14 cellular contexts compared by ENCODE assay signal in genomic region chr2:66509326-66509811, GRCh38.
A peak's percentile ranks its signal among the peaks of the same experiment; 100 is the strongest.
DNase-seq lines count a peak whose midpoint lies in the region; ATAC-seq, FAIRE-seq and TF ChIP-seq lines count a peak whose summit lies in the region.
"Had no signal": no experiment of that assay in that cellular context is flagged by ENCODE, and none has a peak within 500 bp of the region (broad histone marks: within the 10 kb centered on the region; RNA-seq: fewer than 3 reads in every experiment).

No MANE protein-coding gene starts in this region.

- H3K4me1 ChIP-seq in hepatocyte (ENCODE audit: insufficient read depth) = peaks cover 30% of the 10 kb centered on the region
- H3K4me1 ChIP-seq in stomach smooth muscle (ENCODE audit: control insufficient read depth, insufficient read depth, low read length) = peaks cover 43% of the 10 kb centered on the region
- peaks cover 0 to 7% of the 10 kb centered on the region in 2 donors for H3K4me1 ChIP-seq in small intestine (ENCODE audit: control insufficient read depth in 2 of 2, insufficient read depth in 1 of 2, low read depth in 1 of 2, low read length in 1 of 2)
- H3K4me1 ChIP-seq: A549 had no signal

- peak overlapping the region in 1 of 2 donors; percentile 40 for H3K9ac ChIP-seq in stomach smooth muscle (ENCODE audit: low read length in 2 of 2)

- no peaks in the 10 kb centered on the region for H3K27me3 ChIP-seq in hepatocyte
- H3K27me3 ChIP-seq in stomach smooth muscle (ENCODE audit: control insufficient read depth in 1 of 2, insufficient read depth in 2 of 2, low read length in 2 of 2) = no peaks in the 10 kb centered on the region
- no peaks in the 10 kb centered on the region for H3K27me3 ChIP-seq in small intestine (ENCODE audit: control insufficient read depth in 2 of 2, insufficient read depth in 2 of 2, low read length in 2 of 2)

- H3K4me3 ChIP-seq in hepatocyte (no peak overlapping the region), stomach smooth muscle (ENCODE audit: low read length in 2 of 2) (peak overlapping the region in 1 of 2 donors; percentile 38), small intestine (ENCODE audit: low read depth in 1 of 2, low read length in 2 of 2) (no peak overlapping the region)
- H3K4me3 ChIP-seq: A549, K562 had no signal

- H3K27ac ChIP-seq in hepatocyte (peak overlapping the region; percentile 45), stomach smooth muscle (ENCODE audit: low read length) (peak overlapping the region; percentile 75), small intestine (ENCODE audit: low read depth in 1 of 2, low read length in 1 of 2) (no peak overlapping the region)
- H3K27ac ChIP-seq: A549 had no signal

- 37% methylated on average over 1 of the region's 1 CpG for WGBS in hepatocyte (ENCODE audit: low lambda C conversion rate, missing lambda C conversion rate)
- WGBS in small intestine, 3 donors = 83 to 87% (median 85%) methylated on average over 1 of the region's 1 CpG

- H3K36me3 ChIP-seq in hepatocyte (replicated peaks; ENCODE audit: insufficient read depth, low read depth) (no peaks in the 10 kb centered on the region), stomach smooth muscle (ENCODE audit: control insufficient read depth in 2 of 2, insufficient read depth in 2 of 2, low read length in 2 of 2) (peaks cover 0 to 6% of the 10 kb centered on the region in 2 donors), small intestine (ENCODE audit: control insufficient read depth in 2 of 2, insufficient read depth in 2 of 2, low read length in 2 of 2) (no peaks in the 10 kb centered on the region)

- no peak overlapping the region for H3K27ac Mint-ChIP-seq in WTC11
- no peak overlapping the region for H3K27ac Mint-ChIP-seq in stimulated activated naive B cell treated with anti-CD40 and anti-IgM and Interleukin-4, amounts not matched to agents 10 μg/mL and 1 μg/mL and 100 μg/mL, for 72 hours
- H3K27ac Mint-ChIP-seq: activated CD8-positive, alpha-beta T cell treated with anti-CD3 and anti-CD28 coated beads, Interleukin-2, amount 10 ng/mL, durations not matched to agents 7 days and 5 days; activated naive CD4-positive, alpha-beta T cell treated with anti-CD3 and anti-CD28 coated beads, Interleukin-2, amount 10 ng/mL, durations not matched to agents 7 days and 5 days; T-cell had no signal

- H3K4me2 ChIP-seq in hepatocyte = peak overlapping the region; percentile 68
- H3K4me2 ChIP-seq: A549 had no signal

- peak in 2 of 3 experiments; percentile 21 to 57 for DNase-seq in NCI-H1417 (lab: John Stamatoyannopoulos, UW)
- DNase-seq in NCI-H1417 treated with DMSO at 0.1 percent for 48 hours (lab: John Stamatoyannopoulos, UW) = no peak
- DNase-seq in WTC11 (ENCODE audit: low spot score) = no peak
- no peak for DNase-seq in hepatocyte (ENCODE audit: low spot score)
- no peak for DNase-seq in small intestine
- no peak for DNase-seq in SKM-1 (lab: John Stamatoyannopoulos, UW; ENCODE audit: unreplicated experiment)
- no peak for DNase-seq in stimulated activated naive B cell treated with anti-CD40 and anti-IgM and Interleukin-4, amounts not matched to agents 10 μg/mL and 1 μg/mL and 100 μg/mL, for 72 hours
- DNase-seq: activated CD8-positive, alpha-beta T cell treated with anti-CD3 and anti-CD28 coated beads, Interleukin-2, amount 10 ng/mL, durations not matched to agents 7 days and 5 days; activated naive CD4-positive, alpha-beta T cell treated with anti-CD3 and anti-CD28 coated beads, Interleukin-2, amount 10 ng/mL, durations not matched to agents 7 days and 5 days; effector CD8-positive, alpha-beta T cell; T-cell had no signal

- H3K4me3 Mint-ChIP-seq in WTC11 = 0 out of 2 replicates have a peak overlapping the region, but pooled peaks have one; percentile 3
- no peak overlapping the region for H3K4me3 Mint-ChIP-seq in stimulated activated naive B cell treated with anti-CD40 and anti-IgM and Interleukin-4, amounts not matched to agents 10 μg/mL and 1 μg/mL and 100 μg/mL, for 72 hours
- H3K4me3 Mint-ChIP-seq: activated CD8-positive, alpha-beta T cell treated with anti-CD3 and anti-CD28 coated beads, Interleukin-2, amount 10 ng/mL, durations not matched to agents 7 days and 5 days; activated naive CD4-positive, alpha-beta T cell treated with anti-CD3 and anti-CD28 coated beads, Interleukin-2, amount 10 ng/mL, durations not matched to agents 7 days and 5 days; T-cell had no signal

- no peaks in the 10 kb centered on the region for H3K9me3 Mint-ChIP-seq in WTC11
- no peaks in the 10 kb centered on the region for H3K9me3 Mint-ChIP-seq in stimulated activated naive B cell treated with anti-CD40 and anti-IgM and Interleukin-4, amounts not matched to agents 10 μg/mL and 1 μg/mL and 100 μg/mL, for 72 hours
- H3K9me3 Mint-ChIP-seq: activated naive CD4-positive, alpha-beta T cell treated with anti-CD3 and anti-CD28 coated beads, Interleukin-2, amount 10 ng/mL, durations not matched to agents 7 days and 5 days had no signal

- no peak for FAIRE-seq in small intestine (lab: Jason Lieb, UNC)
- FAIRE-seq: A549, K562 had no signal

- TF ChIP-seq CTCF in WTC11 (IDR thresholded peaks at IDR 0.05) = no peak
- TF ChIP-seq CTCF in hepatocyte (IDR thresholded peaks at IDR 0.05; ENCODE audit: poor library complexity) = no peak

- no peaks in the 10 kb centered on the region for H3K9me3 ChIP-seq in hepatocyte (ENCODE audit: low read depth)
- no peaks in the 10 kb centered on the region for H3K9me3 ChIP-seq in stomach smooth muscle (ENCODE audit: control insufficient read depth in 2 of 2, low read length in 2 of 2)
- H3K9me3 ChIP-seq in small intestine (ENCODE audit: control insufficient read depth, low read depth) = no peaks in the 10 kb centered on the region
- H3K9me3 ChIP-seq: A549 had no signal

- ATAC-seq in WTC11 = no peak
- no peak for ATAC-seq in stimulated activated naive B cell treated with anti-CD40 and anti-IgM and Interleukin-4, amounts not matched to agents 10 μg/mL and 1 μg/mL and 100 μg/mL, for 72 hours (replicated peaks)
- ATAC-seq: A549; activated CD8-positive, alpha-beta T cell treated with anti-CD3 and anti-CD28 coated beads, Interleukin-2, amount 10 ng/mL, durations not matched to agents 7 days and 5 days; K562; T-cell had no signal

- no peaks in the 10 kb centered on the region for H3K36me3 Mint-ChIP-seq in WTC11
- no peaks in the 10 kb centered on the region for H3K36me3 Mint-ChIP-seq in stimulated activated naive B cell treated with anti-CD40 and anti-IgM and Interleukin-4, amounts not matched to agents 10 μg/mL and 1 μg/mL and 100 μg/mL, for 72 hours
- H3K36me3 Mint-ChIP-seq: activated naive CD4-positive, alpha-beta T cell treated with anti-CD3 and anti-CD28 coated beads, Interleukin-2, amount 10 ng/mL, durations not matched to agents 7 days and 5 days; T-cell had no signal

- CTCF ChIA-PET in WTC11 (lab: Charles Lee) = no interaction called here

- peaks cover 16% of the 10 kb centered on the region for H4K20me1 ChIP-seq in hepatocyte (ENCODE audit: insufficient read depth, poor library complexity, severe bottlenecking)

- H3K79me2 ChIP-seq in hepatocyte = peaks cover 40% of the 10 kb centered on the region

- H3K9me2 ChIP-seq in hepatocyte (replicated peaks; ENCODE audit: insufficient read depth) = no peaks in the 10 kb centered on the region

- peaks cover 4% of the 10 kb centered on the region; the same call in 1 of the 2 replicates for H3K27me3 Mint-ChIP-seq in WTC11 (ENCODE audit: low read depth)
- peaks cover 0 to 5% of the 10 kb centered on the region in 2 donors for H3K27me3 Mint-ChIP-seq in stimulated activated naive B cell treated with anti-CD40 and anti-IgM and Interleukin-4, amounts not matched to agents 10 μg/mL and 1 μg/mL and 100 μg/mL, for 72 hours
- H3K27me3 Mint-ChIP-seq: activated naive CD4-positive, alpha-beta T cell treated with anti-CD3 and anti-CD28 coated beads, Interleukin-2, amount 10 ng/mL, durations not matched to agents 7 days and 5 days had no signal

- H2AFZ ChIP-seq in hepatocyte = no peak overlapping the region

- peaks cover 52% of the 10 kb centered on the region for H3K4me1 Mint-ChIP-seq in WTC11
- peaks cover 0 to 2% of the 10 kb centered on the region in 2 donors for H3K4me1 Mint-ChIP-seq in stimulated activated naive B cell treated with anti-CD40 and anti-IgM and Interleukin-4, amounts not matched to agents 10 μg/mL and 1 μg/mL and 100 μg/mL, for 72 hours
- H3K4me1 Mint-ChIP-seq: activated naive CD4-positive, alpha-beta T cell treated with anti-CD3 and anti-CD28 coated beads, Interleukin-2, amount 10 ng/mL, durations not matched to agents 7 days and 5 days; T-cell had no signal

- POLR2A ChIA-PET in WTC11 (lab: Charles Lee) = interaction anchor here (0.6 kb wide), 1 partner anchor 714 kb away, joined by 3 read pairs; no protein-coding TSS in a partner anchor

TF ChIP-seq in WTC11, 78 proteins besides CTCF, POLR2A, EP300 and RAD21 (continues in another document):
- TF ChIP-seq GRHL2 (CRISPR knock-in tag; IDR thresholded peaks at IDR 0.05; ENCODE audit: insufficient replicate concordance, severe bottlenecking) (no peak), CBFB (CRISPR knock-in tag; IDR thresholded peaks at IDR 0.05; ENCODE audit: low read depth) (no peak), ZBTB21 (CRISPR knock-in tag; IDR thresholded peaks at IDR 0.05; ENCODE audit: borderline replicate concordance) (no peak), ZNF263 (CRISPR knock-in tag; IDR thresholded peaks at IDR 0.05; ENCODE audit: low read depth) (no peak)
- TF ChIP-seq, protein P1, sequence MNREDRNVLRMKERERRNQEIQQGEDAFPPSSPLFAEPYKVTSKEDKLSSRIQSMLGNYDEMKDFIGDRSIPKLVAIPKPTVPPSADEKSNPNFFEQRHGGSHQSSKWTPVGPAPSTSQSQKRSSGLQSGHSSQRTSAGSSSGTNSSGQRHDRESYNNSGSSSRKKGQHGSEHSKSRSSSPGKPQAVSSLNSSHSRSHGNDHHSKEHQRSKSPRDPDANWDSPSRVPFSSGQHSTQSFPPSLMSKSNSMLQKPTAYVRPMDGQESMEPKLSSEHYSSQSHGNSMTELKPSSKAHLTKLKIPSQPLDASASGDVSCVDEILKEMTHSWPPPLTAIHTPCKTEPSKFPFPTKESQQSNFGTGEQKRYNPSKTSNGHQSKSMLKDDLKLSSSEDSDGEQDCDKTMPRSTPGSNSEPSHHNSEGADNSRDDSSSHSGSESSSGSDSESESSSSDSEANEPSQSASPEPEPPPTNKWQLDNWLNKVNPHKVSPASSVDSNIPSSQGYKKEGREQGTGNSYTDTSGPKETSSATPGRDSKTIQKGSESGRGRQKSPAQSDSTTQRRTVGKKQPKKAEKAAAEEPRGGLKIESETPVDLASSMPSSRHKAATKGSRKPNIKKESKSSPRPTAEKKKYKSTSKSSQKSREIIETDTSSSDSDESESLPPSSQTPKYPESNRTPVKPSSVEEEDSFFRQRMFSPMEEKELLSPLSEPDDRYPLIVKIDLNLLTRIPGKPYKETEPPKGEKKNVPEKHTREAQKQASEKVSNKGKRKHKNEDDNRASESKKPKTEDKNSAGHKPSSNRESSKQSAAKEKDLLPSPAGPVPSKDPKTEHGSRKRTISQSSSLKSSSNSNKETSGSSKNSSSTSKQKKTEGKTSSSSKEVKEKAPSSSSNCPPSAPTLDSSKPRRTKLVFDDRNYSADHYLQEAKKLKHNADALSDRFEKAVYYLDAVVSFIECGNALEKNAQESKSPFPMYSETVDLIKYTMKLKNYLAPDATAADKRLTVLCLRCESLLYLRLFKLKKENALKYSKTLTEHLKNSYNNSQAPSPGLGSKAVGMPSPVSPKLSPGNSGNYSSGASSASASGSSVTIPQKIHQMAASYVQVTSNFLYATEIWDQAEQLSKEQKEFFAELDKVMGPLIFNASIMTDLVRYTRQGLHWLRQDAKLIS (CRISPR knock-in tag; IDR thresholded peaks at IDR 0.05; ENCODE audit: borderline replicate concordance) = no peak

Comparison
In these comparisons a context has a peak if more than half of its experiments do, and no peak if none do; other contexts are left out.
1. DNase-seq: peak in NCI-H1417 (2 of 3); none in NCI-H1417 treated with DMSO at 0.1 percent for 48 hours (single experiment), WTC11 (single experiment), hepatocyte (single experiment), small intestine (single experiment), SKM-1 (single experiment) and stimulated activated naive B cell treated with anti-CD40 and anti-IgM and Interleukin-4, amounts not matched to agents 10 μg/mL and 1 μg/mL and 100 μg/mL, for 72 hours (single experiment).
2. H3K27ac ChIP-seq: peak in hepatocyte (single experiment) and stomach smooth muscle (single experiment); none in small intestine (0 of 2).